27 cellular contexts compared by ENCODE assay signal in the genomic region with DNA sequence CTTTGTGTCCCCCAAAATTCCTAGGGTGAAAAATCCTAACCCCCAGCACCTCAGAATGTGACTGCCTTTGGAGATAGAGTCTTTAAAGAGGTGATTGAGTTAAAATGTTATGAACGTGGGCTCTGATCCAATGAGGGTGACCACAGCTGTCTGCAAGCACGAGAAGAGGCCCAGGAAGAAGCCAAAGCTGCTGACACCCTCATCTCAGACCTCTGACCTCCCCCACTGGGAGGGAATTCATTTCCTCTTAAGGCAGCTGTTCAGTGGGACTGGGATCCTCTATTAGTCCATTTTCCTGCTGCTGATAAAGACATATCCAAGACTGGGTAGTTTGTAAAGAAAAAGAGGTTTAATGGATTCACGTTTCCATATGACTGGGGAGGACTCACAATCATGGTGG.
"Had no signal": no experiment of that assay in that cellular context is flagged by ENCODE, and none has a peak within 500 bp of the region (broad histone marks: within the 10 kb centered on the region; RNA-seq: fewer than 3 reads in every experiment).

No MANE protein-coding gene starts in this region.

- H3K27ac ChIP-seq: left ventricle myocardium inferior, neural progenitor cell, neutrophil, ovary, right atrium auricular region, right lobe of liver, tibial nerve, vagina had no signal

- H3K9ac ChIP-seq: neural progenitor cell had no signal

- H3K9me3 Mint-ChIP-seq: nephron progenitor cell, type B pancreatic cell had no signal

- H3K4me3 Mint-ChIP-seq: mesothelial cell of epicardium; naive B cell; natural killer cell; nephron progenitor cell; neural progenitor cell; stimulated activated memory B cell treated with anti-CD40 and anti-IgM and Interleukin-4, amounts not matched to agents 10 μg/mL and 1 μg/mL and 100 μg/mL, for 72 hours; stimulated activated naive CD8-positive, alpha-beta T cell treated with anti-CD3 and anti-CD28 coated beads, Interleukin-15, amount 100 ng/mL, for 72 hours; type B pancreatic cell had no signal

- H3K4me2 ChIP-seq: neural progenitor cell, smooth muscle cell had no signal

- H3K36me3 Mint-ChIP-seq: mesothelial cell of epicardium; naive B cell; natural killer cell; neural progenitor cell; stimulated activated memory B cell treated with anti-CD40 and anti-IgM and Interleukin-4, amounts not matched to agents 10 μg/mL and 1 μg/mL and 100 μg/mL, for 72 hours; type B pancreatic cell had no signal

- H3K4me1 ChIP-seq: left ventricle myocardium inferior, right atrium auricular region, right lobe of liver, tibial nerve, vagina had no signal

- H3K27ac Mint-ChIP-seq: mesothelial cell of epicardium; naive B cell; natural killer cell; nephron progenitor cell; neural progenitor cell; progenitor cell of endocrine pancreas; stimulated activated memory B cell treated with anti-CD40 and anti-IgM and Interleukin-4, amounts not matched to agents 10 μg/mL and 1 μg/mL and 100 μg/mL, for 72 hours; stimulated activated naive CD8-positive, alpha-beta T cell treated with anti-CD3 and anti-CD28 coated beads, Interleukin-15, amount 100 ng/mL, for 72 hours; type B pancreatic cell had no signal

- H3K36me3 ChIP-seq: left ventricle myocardium inferior, neural progenitor cell, neutrophil, ovary, right atrium auricular region, right lobe of liver, tibial nerve, vagina had no signal

- H3K9me3 ChIP-seq: left ventricle myocardium inferior, neutrophil, ovary, right atrium auricular region, right lobe of liver, tibial nerve, vagina had no signal

- H3K4me1 Mint-ChIP-seq: natural killer cell; stimulated activated memory B cell treated with anti-CD40 and anti-IgM and Interleukin-4, amounts not matched to agents 10 μg/mL and 1 μg/mL and 100 μg/mL, for 72 hours; stimulated activated naive CD8-positive, alpha-beta T cell treated with anti-CD3 and anti-CD28 coated beads, Interleukin-15, amount 100 ng/mL, for 72 hours had no signal

- ATAC-seq: natural killer cell; right lobe of liver; stimulated activated naive CD8-positive, alpha-beta T cell treated with anti-CD3 and anti-CD28 coated beads, Interleukin-15, amount 100 ng/mL, for 72 hours had no signal

- H3K4me3 ChIP-seq: left ventricle myocardium inferior, lung, neural progenitor cell, ovary, right atrium auricular region, right lobe of liver, smooth muscle cell, tibial nerve, vagina had no signal

- DNase-seq: islet precursor cell; left ventricle myocardium inferior; mesendoderm; naive B cell; natural killer cell; nephron progenitor cell; occipital lobe; ovary; right lobe of liver; stimulated activated CD4-positive, alpha-beta T cell treated with anti-CD3 and anti-CD28 coated beads, Interleukin-1b, Interleukin-23, amount 100 ng/mL, for 48 hours; stimulated activated CD4-positive, alpha-beta T cell treated with anti-CD3 and anti-CD28 coated beads, Interleukin-2, amount 100 ng/mL, for 48 hours; stimulated activated CD4-positive, alpha-beta T cell treated with anti-CD3 and anti-CD28 coated beads, Interleukin-4, amount 100 ng/mL, for 4 hours; stimulated activated CD8-positive, alpha-beta memory T cell treated with anti-CD3 and anti-CD28 coated beads, Interleukin-4, amount 100 ng/mL, for 48 hours; stimulated activated naive CD4-positive, alpha-beta T cell treated with Interleukin-2 at 50 U/mL for 16 hours; stimulated activated naive CD8-positive, alpha-beta T cell treated with anti-CD3 and anti-CD28 coated beads, Interleukin-15, amount 100 ng/mL, for 72 hours; substantia nigra had no signal

- H3K27me3 Mint-ChIP-seq: stimulated activated memory B cell treated with anti-CD40 and anti-IgM and Interleukin-4, amounts not matched to agents 10 μg/mL and 1 μg/mL and 100 μg/mL, for 72 hours; stimulated activated naive CD8-positive, alpha-beta T cell treated with anti-CD3 and anti-CD28 coated beads, Interleukin-15, amount 100 ng/mL, for 72 hours had no signal

- H3K27me3 ChIP-seq: neural progenitor cell, neutrophil, ovary, right atrium auricular region, right lobe of liver, tibial nerve, vagina had no signal

- H2AFZ ChIP-seq: neural progenitor cell had no signal
